28 cellular contexts compared by ENCODE assay signal in the genomic region with DNA sequence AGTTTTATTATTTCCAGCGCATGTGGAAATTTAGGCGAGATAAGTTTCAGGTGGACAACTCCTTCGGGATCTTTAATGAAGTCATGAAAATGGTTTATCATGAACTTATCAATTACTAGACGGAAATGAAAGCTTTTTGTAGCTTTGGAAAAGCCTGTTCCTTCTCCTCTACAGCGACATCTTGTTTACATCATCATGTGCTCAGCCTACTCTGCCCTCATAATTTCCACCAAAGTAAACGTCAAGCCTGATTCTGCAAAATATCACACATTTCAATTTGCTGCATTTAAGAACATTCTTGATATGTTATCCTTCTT.
A peak's percentile ranks its signal among the peaks of the same experiment; 100 is the strongest.
DNase-seq lines count a peak whose midpoint lies in the region; ATAC-seq and TF ChIP-seq lines count a peak whose summit lies in the region.
"Had no signal": no experiment of that assay in that cellular context is flagged by ENCODE, and none has a peak within 500 bp of the region (broad histone marks: within the 10 kb centered on the region; RNA-seq: fewer than 3 reads in every experiment).

No MANE protein-coding gene starts in this region.

- no peaks in the 10 kb centered on the region for H3K27me3 Mint-ChIP-seq in IgD-negative memory B cell
- H3K27me3 Mint-ChIP-seq in mesothelial cell of epicardium (ENCODE audit: low read depth) = no peaks in the 10 kb centered on the region
- H3K27me3 Mint-ChIP-seq in stimulated activated memory B cell treated with anti-CD40 and anti-IgM and Interleukin-4, amounts not matched to agents 10 μg/mL and 1 μg/mL and 100 μg/mL, for 72 hours = no peaks in the 10 kb centered on the region

- no peaks in the 10 kb centered on the region for H3K79me2 ChIP-seq in mesendoderm (ENCODE audit: control insufficient read depth, insufficient read depth, low read length)

- H2BK15ac ChIP-seq in mesendoderm (replicated peaks; ENCODE audit: low read depth) = no peak overlapping the region

- H3K9me3 Mint-ChIP-seq in IgD-negative memory B cell (no peaks in the 10 kb centered on the region), mesothelial cell of epicardium (peaks cover 3% of the 10 kb centered on the region)
- H3K9me3 Mint-ChIP-seq in stimulated activated memory B cell treated with anti-CD40 and anti-IgM and Interleukin-4, amounts not matched to agents 10 μg/mL and 1 μg/mL and 100 μg/mL, for 72 hours = no peaks in the 10 kb centered on the region
- H3K9me3 Mint-ChIP-seq: CD4-positive, alpha-beta memory T cell; HFFc6 had no signal

- H3K79me1 ChIP-seq in mesendoderm (ENCODE audit: low read length) = no peaks in the 10 kb centered on the region

- no peak for ATAC-seq in stimulated activated memory B cell treated with anti-CD40 and anti-IgM and Interleukin-4, amounts not matched to agents 10 μg/mL and 1 μg/mL and 100 μg/mL, for 72 hours
- ATAC-seq: A549, GM12878 had no signal

- DNase-seq in colonic mucosa (no peak), mesothelial cell of epicardium (ENCODE audit: low spot score in 2 of 2, unreplicated experiment in 2 of 2) (no peak), mesendoderm (no peak), NCI-H1436 (lab: John Stamatoyannopoulos, UW) (no peak), suprapubic skin (ENCODE audit: low spot score in 2 of 2) (no peak), NCI-H1105 treated with DMSO at 0.1 percent for 48 hours (lab: John Stamatoyannopoulos, UW) (no peak)
- DNase-seq: AML-193; CD4-positive, alpha-beta memory T cell; COR-L47; EL; GDM1; GOT3; HFFc6; IMR-90; Karpas-422; NCI-H1092 treated with DMSO at 0.1 percent for 48 hours; NCI-H146; NCI-H2029; NCI-H524 treated with DMSO at 0.1 percent for 48 hours; NCI-H82; NK-92 treated with Interleukin-12 subunit alpha and Interleukin-12 subunit beta, amount 100 ng/mL, for 24 hours; SHP77 treated with DMSO at 0.1 percent for 48 hours had no signal

- H3K4me3 Mint-ChIP-seq in IgD-negative memory B cell = no peak overlapping the region
- no peak overlapping the region for H3K4me3 Mint-ChIP-seq in mesothelial cell of epicardium
- H3K4me3 Mint-ChIP-seq in stimulated activated memory B cell treated with anti-CD40 and anti-IgM and Interleukin-4, amounts not matched to agents 10 μg/mL and 1 μg/mL and 100 μg/mL, for 72 hours = no peak overlapping the region
- H3K4me3 Mint-ChIP-seq: CD4-positive, alpha-beta memory T cell; HFFc6 had no signal

- no peak overlapping the region for H3K4ac ChIP-seq in mesendoderm (ENCODE audit: low read depth, low read length)

- H3K36me3 Mint-ChIP-seq in IgD-negative memory B cell = peaks cover 15% of the 10 kb centered on the region
- no peaks in the 10 kb centered on the region for H3K36me3 Mint-ChIP-seq in mesothelial cell of epicardium
- peaks cover 36% of the 10 kb centered on the region for H3K36me3 Mint-ChIP-seq in stimulated activated memory B cell treated with anti-CD40 and anti-IgM and Interleukin-4, amounts not matched to agents 10 μg/mL and 1 μg/mL and 100 μg/mL, for 72 hours
- H3K36me3 Mint-ChIP-seq: CD4-positive, alpha-beta memory T cell had no signal

- no peak overlapping the region for H3K4me2 ChIP-seq in mesendoderm (ENCODE audit: low read length)
- H3K4me2 ChIP-seq: A549 had no signal

- H2BK120ac ChIP-seq in mesendoderm (ENCODE audit: low read depth, low read length) = no peak overlapping the region

- no peak overlapping the region for H4K8ac ChIP-seq in mesendoderm (ENCODE audit: low read depth, low read length)

- H3K9ac ChIP-seq in colonic mucosa (ENCODE audit: low read depth in 2 of 2, low read length in 2 of 2) (peak overlapping the region in 1 of 2 donors; percentile 55), mesendoderm (ENCODE audit: low read length) (no peak overlapping the region)

- H3K56ac ChIP-seq in mesendoderm (ENCODE audit: low read length) = no peak overlapping the region

- no peak overlapping the region for H3K23ac ChIP-seq in mesendoderm (ENCODE audit: low read length)

- H3K9me3 ChIP-seq in colonic mucosa = no peaks in the 10 kb centered on the region
- H3K9me3 ChIP-seq in suprapubic skin = no peaks in the 10 kb centered on the region
- H3K9me3 ChIP-seq: A549, HAP-1 had no signal

- H3K4me3 ChIP-seq in colonic mucosa (no peak overlapping the region), mesendoderm (ENCODE audit: low read length) (no peak overlapping the region), suprapubic skin (no peak overlapping the region)
- H3K4me3 ChIP-seq: A549, GM12878, HAP-1 had no signal

- H4K5ac ChIP-seq in mesendoderm (ENCODE audit: low read length) = no peak overlapping the region

- H3K18ac ChIP-seq in mesendoderm (ENCODE audit: low read length) = no peak overlapping the region

- H2AK5ac ChIP-seq in mesendoderm (ENCODE audit: low read length) = no peak overlapping the region

- H3K4me1 ChIP-seq in colonic mucosa = peaks cover 11% of the 10 kb centered on the region
- no peaks in the 10 kb centered on the region for H3K4me1 ChIP-seq in mesendoderm (ENCODE audit: control insufficient read depth, low read depth, low read length)
- H3K4me1 ChIP-seq in suprapubic skin = peaks cover 3% of the 10 kb centered on the region
- H3K4me1 ChIP-seq: HAP-1 had no signal

- H2BK5ac ChIP-seq in mesendoderm (ENCODE audit: low read length) = no peak overlapping the region

- TF ChIP-seq CTCF in colonic mucosa (IDR thresholded peaks at IDR 0.05) (no peak), mesothelial cell of epicardium (IDR thresholded peaks at IDR 0.05; ENCODE audit: unreplicated experiment) (no peak), suprapubic skin (IDR thresholded peaks at IDR 0.05) (no peak)

- H3K36me3 ChIP-seq in colonic mucosa (no peaks in the 10 kb centered on the region), mesendoderm (ENCODE audit: control insufficient read depth, insufficient read depth, low read length) (no peaks in the 10 kb centered on the region), suprapubic skin (no peaks in the 10 kb centered on the region)
- H3K36me3 ChIP-seq: HAP-1 had no signal

- peak overlapping the region; percentile 83 for H3K27ac ChIP-seq in colonic mucosa
- H3K27ac ChIP-seq in mesendoderm (ENCODE audit: low read depth, low read length) = no peak overlapping the region
- H3K27ac ChIP-seq in suprapubic skin = no peak overlapping the region
- H3K27ac ChIP-seq: A549, RWPE1 had no signal

- H3K4me1 Mint-ChIP-seq in IgD-negative memory B cell (peaks cover 9 to 19% (median 15%) of the 10 kb centered on the region in 3 donors), mesothelial cell of epicardium (peaks cover 18% of the 10 kb centered on the region)
- peaks cover 42% of the 10 kb centered on the region for H3K4me1 Mint-ChIP-seq in stimulated activated memory B cell treated with anti-CD40 and anti-IgM and Interleukin-4, amounts not matched to agents 10 μg/mL and 1 μg/mL and 100 μg/mL, for 72 hours
- H3K4me1 Mint-ChIP-seq: CD4-positive, alpha-beta memory T cell had no signal

- H3K27me3 ChIP-seq in colonic mucosa (no peaks in the 10 kb centered on the region), mesendoderm (ENCODE audit: insufficient read depth, low read length, poor library complexity) (no peaks in the 10 kb centered on the region), suprapubic skin (no peaks in the 10 kb centered on the region)

- peak overlapping the region in 2 of 3 donors; percentile 19 to 39 for H3K27ac Mint-ChIP-seq in IgD-negative memory B cell
- H3K27ac Mint-ChIP-seq in mesothelial cell of epicardium = peak overlapping the region; percentile 43
- H3K27ac Mint-ChIP-seq in stimulated activated memory B cell treated with anti-CD40 and anti-IgM and Interleukin-4, amounts not matched to agents 10 μg/mL and 1 μg/mL and 100 μg/mL, for 72 hours = peak overlapping the region; percentile 23
- H3K27ac Mint-ChIP-seq: CD4-positive, alpha-beta memory T cell; HFFc6 had no signal

- intact Hi-C loops in colonic mucosa (cut with DNase I) = no loop called here

- TF ChIP-seq EP300 in suprapubic skin (IDR thresholded peaks at IDR 0.05) = no peak

- no CpG with 5 or more reads among the region's 6 CpGs for WGBS in mesendoderm (ENCODE audit: extremely low coverage, insufficient coverage, low lambda C conversion rate)
- 96% methylated on average over 6 of the region's 6 CpGs for WGBS in suprapubic skin

- no peak for TF ChIP-seq POLR2A in suprapubic skin (IDR thresholded peaks at IDR 0.05)
